In genomic region chr2:60834270-60834717, GRCh38 we compare ENCODE assay signal across 1 cellular context.
TF ChIP-seq lines count a peak whose summit lies in the region.

No MANE protein-coding gene starts in this region.

TF ChIP-seq in GM12878, 131 proteins besides CTCF, POLR2A, EP300 and RAD21 (continued from another document and continues in another):
- TF ChIP-seq FOXM1 (IDR thresholded peaks at IDR 0.05; ENCODE audit: low read depth, low read length) (peak; percentile 97; the same call in 1 of the 2 replicates), BCL3 (IDR thresholded peaks at IDR 0.05; ENCODE audit: borderline replicate concordance, insufficient read depth, low read depth, low read length, poor library complexity, severe bottlenecking) (peak; percentile 91), IKZF1 (conservative IDR thresholded peaks at IDR 0.05) (peak; percentile 86), ATF3 (IDR thresholded peaks at IDR 0.05; ENCODE audit: borderline replicate concordance, extremely low read depth, low read depth, low read length) (no peak), SPI1 (IDR thresholded peaks at IDR 0.05; ENCODE audit: borderline replicate concordance, insufficient read depth, low read depth, low read length) (peak; percentile 56; the same call in 1 of the 2 replicates), KLF5 (IDR thresholded peaks at IDR 0.05; ENCODE audit: partially characterized antibody) (no peak), SUZ12 (IDR thresholded peaks at IDR 0.05; ENCODE audit: unreplicated experiment) (no peak), USF1 (IDR thresholded peaks at IDR 0.05; ENCODE audit: borderline replicate concordance, extremely low read length, insufficient read depth, low read depth, low read length) (no peak), ZBED1 (IDR thresholded peaks at IDR 0.05; ENCODE audit: borderline replicate concordance) (peak; percentile 79; the same call in 1 of the 2 replicates), HDGF (IDR thresholded peaks at IDR 0.05) (no peak), HDAC6 (IDR thresholded peaks at IDR 0.05; ENCODE audit: unreplicated experiment) (no peak), NKRF (conservative IDR thresholded peaks at IDR 0.05) (no peak), ZSCAN29 (IDR thresholded peaks at IDR 0.05) (no peak), ZNF687 (IDR thresholded peaks at IDR 0.05) (no peak), SREBF2 (IDR thresholded peaks at IDR 0.05; ENCODE audit: low read length) (no peak), TCF7 (IDR thresholded peaks at IDR 0.05; ENCODE audit: borderline replicate concordance) (peak; percentile 39; the same call in 1 of the 2 replicates), EZH2 (IDR thresholded peaks at IDR 0.05; ENCODE audit: borderline replicate concordance, control insufficient read depth, low read depth, low read length) (no peak), SRF (IDR thresholded peaks at IDR 0.05; ENCODE audit: low read depth in 2 of 2, low read length in 2 of 2) (0 out of 4 replicates have a peak, but pooled peaks of 1 of the 2 experiments have one; percentile 14), BHLHE40 (IDR thresholded peaks at IDR 0.05; ENCODE audit: borderline replicate concordance in 1 of 2, low read depth in 2 of 2, low read length in 1 of 2) (peak; percentile 13 to 53; a peak in 1 of 4 replicates), MTA2 (IDR thresholded peaks at IDR 0.05; ENCODE audit: low read depth) (no peak), CHD2 (IDR thresholded peaks at IDR 0.05; ENCODE audit: borderline replicate concordance, low read depth, low read length) (0 out of 2 replicates have a peak, but pooled peaks have one; percentile 23), ZNF384 (IDR thresholded peaks at IDR 0.05; ENCODE audit: borderline replicate concordance, low read depth, low read length) (no peak), E2F8 (IDR thresholded peaks at IDR 0.05; ENCODE audit: low read depth, partially characterized antibody) (no peak), KAT2A (conservative IDR thresholded peaks at IDR 0.05; ENCODE audit: control insufficient read depth, low read depth, low read length) (no peak), CREB1 (IDR thresholded peaks at IDR 0.05; ENCODE audit: low read depth) (peak; percentile 88), CREM (IDR thresholded peaks at IDR 0.05; ENCODE audit: low read depth) (peak; percentile 78), YBX1 (IDR thresholded peaks at IDR 0.05) (no peak), POLR2AphosphoS5 (IDR thresholded peaks at IDR 0.05; ENCODE audit: low read length) (no peak), ZBTB33 (IDR thresholded peaks at IDR 0.05) (no peak), PBX3 (IDR thresholded peaks at IDR 0.05; ENCODE audit: insufficient replicate concordance, low read depth, low read length) (no peak), RUNX3 (IDR thresholded peaks at IDR 0.05; ENCODE audit: low read length) (peak; percentile 88), GATAD2B (conservative IDR thresholded peaks at IDR 0.05; ENCODE audit: low read depth) (peak; percentile 63; the same call in 1 of the 2 replicates), ETV6 (conservative IDR thresholded peaks at IDR 0.05 in 1 of 2, IDR thresholded peaks at IDR 0.05 in 1 of 2; ENCODE audit: borderline replicate concordance in 1 of 2, low read depth in 1 of 2) (peak in 1 of 2 experiments; percentile 26; a peak in 1 of 4 replicates), MEF2B (IDR thresholded peaks at IDR 0.05; ENCODE audit: partially characterized antibody, poor library complexity, severe bottlenecking) (peak; percentile 86), SMC3 (IDR thresholded peaks at IDR 0.05; ENCODE audit: borderline replicate concordance, low read length) (no peak; the same call in 1 of the 2 replicates), STAT3 (IDR thresholded peaks at IDR 0.05; ENCODE audit: low read depth, low read length) (no peak), DPF2 (IDR thresholded peaks at IDR 0.05) (peak; percentile 73), MTA3 (IDR thresholded peaks at IDR 0.05; ENCODE audit: borderline replicate concordance, low read length) (0 out of 2 replicates have a peak, but pooled peaks have one; percentile 18), TBL1XR1 (IDR thresholded peaks at IDR 0.05; ENCODE audit: low read depth, low read length) (peak; percentile 48; the same call in 1 of the 2 replicates), JUNB (IDR thresholded peaks at IDR 0.05) (peak; percentile 77), USF2 (IDR thresholded peaks at IDR 0.05; ENCODE audit: borderline replicate concordance, low read depth, low read length) (no peak)
